In genomic region chr2:85547859-85548607, GRCh38 we compare ENCODE assay signal across 16 cellular contexts. TPM values are rescaled to one million over a fixed set of nuclear protein-coding genes. Genes with fewer than 3 reads are reported as not detected.
DNase-seq lines count a peak whose midpoint lies in the region; ATAC-seq, FAIRE-seq and TF ChIP-seq lines count a peak whose summit lies in the region.
"Had no signal": no experiment of that assay in that cellular context is flagged by ENCODE, and none has a peak within 500 bp of the region (broad histone marks: within the 10 kb centered on the region; RNA-seq: fewer than 3 reads in every experiment).

No MANE protein-coding gene starts in this region.

- H3K4me1 Mint-ChIP-seq in Caco-2 (ENCODE audit: low read depth, unreplicated experiment): peaks cover 12% of the 10 kb centered on the region
- H3K4me1 Mint-ChIP-seq in activated CD8-positive, alpha-beta T cell treated with anti-CD3 and anti-CD28 coated beads for 36 hours (ENCODE audit: low read depth): peaks cover 9% of the 10 kb centered on the region

- peaks cover 95% of the 10 kb centered on the region for H3K36me3 Mint-ChIP-seq in Caco-2 (ENCODE audit: insufficient read depth, unreplicated experiment)
- peaks cover 35% of the 10 kb centered on the region for H3K36me3 Mint-ChIP-seq in activated CD8-positive, alpha-beta T cell treated with anti-CD3 and anti-CD28 coated beads for 36 hours (ENCODE audit: low read depth)

- no peaks in the 10 kb centered on the region for H3K27me3 Mint-ChIP-seq in Caco-2 (ENCODE audit: insufficient read depth, unreplicated experiment)
- H3K27me3 Mint-ChIP-seq in activated CD8-positive, alpha-beta T cell treated with anti-CD3 and anti-CD28 coated beads for 36 hours: no peaks in the 10 kb centered on the region

- H2AK5ac ChIP-seq in mesenchymal stem cell (ENCODE audit: low read length, severe bottlenecking): peak overlapping the region; percentile 36

- TF ChIP-seq CTCF in 22Rv1 (IDR thresholded peaks at IDR 0.05) (no peak), Caco-2 (IDR thresholded peaks at IDR 0.05; ENCODE audit: insufficient read depth in 1 of 2, low read depth in 1 of 2, low read length in 1 of 2, severe bottlenecking in 1 of 2, unreplicated experiment in 1 of 2) (no peak)
- no peak for TF ChIP-seq CTCF in activated CD8-positive, alpha-beta T cell treated with anti-CD3 and anti-CD28 coated beads for 36 hours (IDR thresholded peaks at IDR 0.05)

- no peak for FAIRE-seq in HTR-8/SVneo (lab: Jason Lieb, UNC)
- FAIRE-seq: D721Med, GM19239, H54, TTC549 had no signal

- no peak overlapping the region for H2BK12ac ChIP-seq in mesenchymal stem cell (ENCODE audit: low read length in 2 of 2)

- BruUV-seq in Caco-2 (replicated peaks; lab: Mats Ljungman, UMichigan): no TSS peak

- no peak overlapping the region for H2AFZ ChIP-seq in mesenchymal stem cell (ENCODE audit: low read depth, low read length)

- H3K9me3 ChIP-seq in Caco-2 (no peaks in the 10 kb centered on the region), mesenchymal stem cell (ENCODE audit: control insufficient read depth, low read length) (no peaks in the 10 kb centered on the region)
- H3K9me3 ChIP-seq: Peyer's patch had no signal

- H3K27me3 ChIP-seq in Caco-2 (replicated peaks; ENCODE audit: control insufficient read depth, insufficient read depth, low read length): no peaks in the 10 kb centered on the region
- H3K27me3 ChIP-seq in mesenchymal stem cell (ENCODE audit: control insufficient read depth in 1 of 2, insufficient read depth in 1 of 2, low read length in 2 of 2): no peaks in the 10 kb centered on the region
- H3K27me3 ChIP-seq: Peyer's patch had no signal

- H3K36me3 ChIP-seq in Caco-2 (ENCODE audit: control insufficient read depth, insufficient read depth, low read length): peaks cover 5% of the 10 kb centered on the region; the same call in 1 of the 2 replicates
- peaks cover 28 to 71% of the 10 kb centered on the region in 2 experiments for H3K36me3 ChIP-seq in mesenchymal stem cell (ENCODE audit: control insufficient read depth in 1 of 2, insufficient read depth in 2 of 2, low read depth in 1 of 2, low read length in 2 of 2)

- H3K4me2 ChIP-seq in mesenchymal stem cell (ENCODE audit: low read length, poor library complexity, severe bottlenecking): no peak overlapping the region

- peak overlapping the region; percentile 2 for H3K9ac ChIP-seq in mesenchymal stem cell (ENCODE audit: low read length)

- H2BK15ac ChIP-seq in mesenchymal stem cell (ENCODE audit: low read depth, poor library complexity, severe bottlenecking): no peak overlapping the region

- WGBS in mesenchymal stem cell: 89% methylated on average over 6 of the region's 6 CpGs

- CTCF ChIA-PET in Caco-2 (lab: Charles Lee): interaction anchor here (0.6 to 2.2 kb wide), 3 partner anchors 8 to 127 kb away, joined by 3 to 8 read pairs (median 4); partner anchors contain the start of gene VAMP8
- CTCF ChIA-PET in activated CD8-positive, alpha-beta T cell treated with anti-CD3 and anti-CD28 coated beads for 36 hours (lab: Charles Lee): interaction anchor here (0.7 to 7.7 kb wide), 7 partner anchors 18 to 248 kb away, joined by 3 to 221 read pairs (median 4); partner anchors contain the start of gene SH2D6
- CTCF ChIA-PET in HEK293T (lab: Yijun Ruan, JAX): interaction anchor here (1.1 to 5.5 kb wide), 3 partner anchors 120 to 157 kb away, joined by 3 to 68 read pairs (median 3); partner anchors contain the start of gene SH2D6

- peak overlapping the region; percentile 30 for H2BK120ac ChIP-seq in mesenchymal stem cell (ENCODE audit: low read depth, low read length)

- no peak overlapping the region for H3K4ac ChIP-seq in mesenchymal stem cell (ENCODE audit: low read depth in 1 of 2, low read length in 2 of 2)

- POLR2A ChIA-PET in Caco-2 (lab: Charles Lee): interaction anchor here (0.8 to 1.6 kb wide), 2 partner anchors 9 to 13 kb away, joined by 4 to 5 read pairs; partner anchors contain the start of genes GGCX and MAT2A
- POLR2A ChIA-PET in activated CD8-positive, alpha-beta T cell treated with anti-CD3 and anti-CD28 coated beads for 36 hours (lab: Charles Lee): interaction anchor here (1.9 to 23.8 kb wide), 7 partner anchors 3 to 222 kb away, joined by 4 to 467 read pairs (median 331); partner anchors contain the start of genes CAPG, GGCX, MAT2A and SH2D6
- POLR2A ChIA-PET in HEK293T (lab: Yijun Ruan, JAX): interaction anchor here (1.1 to 7.3 kb wide), 4 partner anchors 10 to 128 kb away, joined by 6 to 81 read pairs (median 42); partner anchors contain the start of genes GGCX, MAT2A, RNF181 and SH2D6

- H3K27ac Mint-ChIP-seq in Caco-2 (ENCODE audit: unreplicated experiment): peak overlapping the region; percentile 10
- H3K27ac Mint-ChIP-seq in activated CD8-positive, alpha-beta T cell treated with anti-CD3 and anti-CD28 coated beads for 36 hours: peak overlapping the region; percentile 11

- H3K23ac ChIP-seq in mesenchymal stem cell (ENCODE audit: low read length in 2 of 2): no peak overlapping the region

- H3K27ac ChIP-seq in 22Rv1 (peak overlapping the region; percentile 71), mesenchymal stem cell (ENCODE audit: low read length, poor library complexity, severe bottlenecking) (peak overlapping the region; percentile 46)
- H3K27ac ChIP-seq: Peyer's patch had no signal

- H3K4me3 Mint-ChIP-seq in Caco-2 (ENCODE audit: unreplicated experiment): no peak overlapping the region
- H3K4me3 Mint-ChIP-seq in activated CD8-positive, alpha-beta T cell treated with anti-CD3 and anti-CD28 coated beads for 36 hours: no peak overlapping the region

- H3K9me3 Mint-ChIP-seq in Caco-2 (ENCODE audit: unreplicated experiment): no peaks in the 10 kb centered on the region
- no peaks in the 10 kb centered on the region for H3K9me3 Mint-ChIP-seq in activated CD8-positive, alpha-beta T cell treated with anti-CD3 and anti-CD28 coated beads for 36 hours

- no peak for DNase-seq in Caco-2
- DNase-seq in activated CD8-positive, alpha-beta T cell treated with anti-CD3 and anti-CD28 coated beads for 36 hours: no peak
- DNase-seq in mesenchymal stem cell: no peak
- no peak for DNase-seq in HTR-8/SVneo (ENCODE audit: insufficient read length, low spot score)
- no peak for DNase-seq in amniotic stem cell (lab: John Stamatoyannopoulos, UW)
- no peak for DNase-seq in left cardiac atrium
- no peak for DNase-seq in HEK293T (ENCODE audit: extremely low spot score)
- DNase-seq: activated effector memory CD4-positive, alpha-beta T cell treated with Interleukin-2 at 50 U/mL for 16 hours; NCI-H2107; nucleus accumbens; Peyer's patch had no signal

- no peaks in the 10 kb centered on the region for H3K4me1 ChIP-seq in Caco-2
- peaks cover 8% of the 10 kb centered on the region for H3K4me1 ChIP-seq in mesenchymal stem cell (ENCODE audit: control insufficient read depth, insufficient read depth, low read depth, low read length)

- ATAC-seq in activated CD8-positive, alpha-beta T cell treated with anti-CD3 and anti-CD28 coated beads for 36 hours: no peak
- no peak for ATAC-seq in left cardiac atrium

- H3K18ac ChIP-seq in mesenchymal stem cell (ENCODE audit: low read depth in 1 of 2, low read length in 2 of 2): no peak overlapping the region

- H2BK5ac ChIP-seq in mesenchymal stem cell (ENCODE audit: low read depth, low read length, poor library complexity, severe bottlenecking): no peak overlapping the region

- peaks cover 7% of the 10 kb centered on the region for H3K79me1 ChIP-seq in mesenchymal stem cell (replicated peaks; ENCODE audit: low read length, poor library complexity, severe bottlenecking)

- intact Hi-C loops in Caco-2 (cut with micrococcal nuclease; ENCODE audit: unreplicated experiment): no loop called here
- intact Hi-C loops in activated CD8-positive, alpha-beta T cell treated with anti-CD3 and anti-CD28 coated beads for 36 hours (cut with micrococcal nuclease): loop anchor here (10.0 kb wide), 1 partner anchor 223 kb away; the partner anchor contains the start of gene TGOLN2
- intact Hi-C loops in left cardiac atrium (cut with DNase I): loop anchor here in 1 of 2 donors (2.0 kb wide), 1 partner anchor 127 kb away; no protein-coding TSS in a partner anchor

- H4K8ac ChIP-seq in mesenchymal stem cell (ENCODE audit: low read length): no peak overlapping the region

- H3K4me3 ChIP-seq in Caco-2 (ENCODE audit: low read depth, low read length) (no peak overlapping the region), mesenchymal stem cell (ENCODE audit: insufficient read depth in 1 of 2, low read depth in 1 of 2, low read length in 2 of 2) (no peak overlapping the region)
- H3K4me3 ChIP-seq: Peyer's patch had no signal

- H4K91ac ChIP-seq in mesenchymal stem cell (ENCODE audit: low read length): no peak overlapping the region

- no peak overlapping the region for H3K14ac ChIP-seq in mesenchymal stem cell (ENCODE audit: low read length in 2 of 2)

TF ChIP-seq in HEK293T, 16 proteins besides CTCF, POLR2A, EP300 and RAD21 (continues in another document):
- TF ChIP-seq LEF1 (IDR thresholded peaks at IDR 0.05; ENCODE audit: borderline replicate concordance): no peak
- no peak for TF ChIP-seq FOXK2 (IDR thresholded peaks at IDR 0.05)
- TF ChIP-seq ZNF384 (IDR thresholded peaks at IDR 0.05): no peak
- TF ChIP-seq ARNT (IDR thresholded peaks at IDR 0.05): no peak
- no peak for TF ChIP-seq SUZ12 (IDR thresholded peaks at IDR 0.05)
- no peak for TF ChIP-seq HDGF (IDR thresholded peaks at IDR 0.05; ENCODE audit: borderline replicate concordance)

RNA-seq across cellular contexts. Expression of gene MAT2A, which starts 9.1 kb away (rescaled TPM):
- total RNA-seq in Caco-2 (2022) (217 and 250 TPM in 2 replicates), left cardiac atrium (100 to 1,000 TPM; 107 to 389 TPM)
- 100 to 1,000 TPM; 276 to 282 TPM for total RNA-seq in activated CD8-positive, alpha-beta T cell treated with anti-CD3 and anti-CD28 coated beads for 36 hours
- 181 TPM for polyA plus RNA-seq in mesenchymal stem cell (2013, experiment 1 of 2)
- 182 TPM for polyA plus RNA-seq in mesenchymal stem cell (2013, experiment 2 of 2)

RNA-seq across cellular contexts. Expression of gene GGCX, which starts 13.3 kb away (rescaled TPM):
- total RNA-seq in Caco-2 (2022) (85.1 and 96.8 TPM in 2 replicates), left cardiac atrium (10 to 100 TPM; 34.0 to 37.3 TPM)
- total RNA-seq in activated CD8-positive, alpha-beta T cell treated with anti-CD3 and anti-CD28 coated beads for 36 hours: 10 to 100 TPM; 14.6 to 16.7 TPM
- 39.8 TPM for polyA plus RNA-seq in mesenchymal stem cell (2013, experiment 1 of 2)
- polyA plus RNA-seq in mesenchymal stem cell (2013, experiment 2 of 2): 41.1 TPM

RNA-seq across cellular contexts. Expression of gene VAMP8, which starts 29.4 kb away (rescaled TPM):
- total RNA-seq in Caco-2 (2022) (82.9 and 85.5 TPM in 2 replicates), left cardiac atrium (10 to 100 TPM; 30.3 to 54.8 TPM)
- 10 to 100 TPM; 84.5 to 91.1 TPM for total RNA-seq in activated CD8-positive, alpha-beta T cell treated with anti-CD3 and anti-CD28 coated beads for 36 hours
- polyA plus RNA-seq in mesenchymal stem cell (2013, experiment 1 of 2): 11.3 TPM
- 11.9 TPM for polyA plus RNA-seq in mesenchymal stem cell (2013, experiment 2 of 2)

RNA-seq across cellular contexts. Expression of gene VAMP5, which starts 36.2 kb away (rescaled TPM):
- total RNA-seq in Caco-2 (2022): 11.0 and 15.1 TPM in 2 replicates
- total RNA-seq in activated CD8-positive, alpha-beta T cell treated with anti-CD3 and anti-CD28 coated beads for 36 hours: 10 to 100 TPM; 28.0 to 29.4 TPM
- 23.5 TPM for polyA plus RNA-seq in mesenchymal stem cell (2013, experiment 1 of 2)
- 25.7 TPM for polyA plus RNA-seq in mesenchymal stem cell (2013, experiment 2 of 2)
- 10 to 100 TPM; 84.7 to 91.4 TPM for total RNA-seq in left cardiac atrium

RNA-seq across cellular contexts. Expression of gene RNF181, which starts 47.5 kb away (rescaled TPM):
- total RNA-seq in Caco-2 (2022) (113 and 123 TPM in 2 replicates), left cardiac atrium (10 to 100 TPM; 86.5 to 97.1 TPM)
- total RNA-seq in activated CD8-positive, alpha-beta T cell treated with anti-CD3 and anti-CD28 coated beads for 36 hours: 100 to 1,000 TPM; 112 to 117 TPM
- 229 TPM for polyA plus RNA-seq in mesenchymal stem cell (2013, experiment 1 of 2)
- polyA plus RNA-seq in mesenchymal stem cell (2013, experiment 2 of 2): 235 TPM
